In genomic region chrX:110448459-110448858, GRCh38 we compare ENCODE assay signal across 1 cellular context.
TF ChIP-seq lines count a peak whose summit lies in the region.

No MANE protein-coding gene starts in this region.

TF ChIP-seq in GM23338, 12 proteins besides CTCF, POLR2A, EP300 and RAD21 (continued from another document):
- TF ChIP-seq ZNF462 (CRISPR knock-in tag; IDR thresholded peaks at IDR 0.05) = no peak
- TF ChIP-seq CREB1 (CRISPR knock-in tag; IDR thresholded peaks at IDR 0.05; ENCODE audit: low read depth) = no peak
- no peak for TF ChIP-seq ZNF331 (CRISPR knock-in tag; IDR thresholded peaks at IDR 0.05; ENCODE audit: low read depth)
- TF ChIP-seq ZNF114 (CRISPR knock-in tag; IDR thresholded peaks at IDR 0.05) = no peak
- TF ChIP-seq NANOG (IDR thresholded peaks at IDR 0.05; ENCODE audit: borderline replicate concordance) = no peak
- TF ChIP-seq ETS1 (IDR thresholded peaks at IDR 0.05) = no peak
- no peak for TF ChIP-seq JUNB (IDR thresholded peaks at IDR 0.05; ENCODE audit: unreplicated experiment)
- TF ChIP-seq STAT1 (IDR thresholded peaks at IDR 0.05; ENCODE audit: unreplicated experiment) = no peak
- no peak for TF ChIP-seq EZH2 (IDR thresholded peaks at IDR 0.05; ENCODE audit: low read depth, unreplicated experiment)
- no peak for TF ChIP-seq POLR2AphosphoS5 (IDR thresholded peaks at IDR 0.05; ENCODE audit: low read depth)
